ENCODE assay signal across 8 cellular contexts in genomic region chr7:33062023-33062781, GRCh38. TPM values are rescaled to one million over a fixed set of nuclear protein-coding genes. Genes with fewer than 3 reads are reported as not detected.
A peak's percentile ranks its signal among the peaks of the same experiment; 100 is the strongest.
DNase-seq lines count a peak whose midpoint lies in the region; ATAC-seq, FAIRE-seq and TF ChIP-seq lines count a peak whose summit lies in the region.

NT5C3A (minus strand) TSS chr7:33062776; CDS start chr7:33062705, 71 bp downstream.

- H3K36me3 Mint-ChIP-seq in activated T-cell treated with anti-CD3 and anti-CD28 coated beads, Interleukin-2, amount 50 U/mL, for 72 hours (ENCODE audit: insufficient read depth in 2 of 2): peaks cover 4 to 21% of the 10 kb centered on the region in 2 donors
- H3K36me3 Mint-ChIP-seq in neural crest cell (ENCODE audit: low read depth): peaks cover 20% of the 10 kb centered on the region

- peaks cover 8% of the 10 kb centered on the region for H3K27me3 Mint-ChIP-seq in activated T-cell treated with anti-CD3 and anti-CD28 coated beads, Interleukin-2, amount 50 U/mL, for 72 hours (ENCODE audit: low read depth)
- H3K27me3 Mint-ChIP-seq in neural crest cell (ENCODE audit: low read depth): no peaks in the 10 kb centered on the region

- H3K4me3 Mint-ChIP-seq in activated T-cell treated with anti-CD3 and anti-CD28 coated beads, Interleukin-2, amount 50 U/mL, for 72 hours: peak within 1 kb of the TSS; percentile 97 to 99
- H3K4me3 Mint-ChIP-seq in neural crest cell: peak within 1 kb of the TSS; percentile 92

- no peak for TF ChIP-seq RAD21 in A549 (conservative IDR thresholded peaks at IDR 0.05 in 1 of 2, IDR thresholded peaks at IDR 0.05 in 1 of 2)

- POLR2A ChIA-PET in A549 (lab: Yijun Ruan, JAX): interaction anchor here (0.6 to 1.9 kb wide), 13 partner anchors 8 to 572 kb away, joined by 3 to 16 read pairs (median 4); partner anchors contain the start of genes BBS9, FKBP9 and LSM5

- under 1% methylated on average over 19 of the region's 66 CpGs for WGBS in A549 (ENCODE audit: missing lambda C conversion rate)
- 0% methylated on average over 11 to 57 of the region's 66 CpGs for WGBS in upper lobe of left lung, 2 donors

- TF ChIP-seq CTCF in A549 (IDR thresholded peaks at IDR 0.05) (no peak), neural crest cell (conservative IDR thresholded peaks at IDR 0.05) (peak; percentile 19), upper lobe of left lung (IDR thresholded peaks at IDR 0.05) (peak in 3 of 6 experiments; percentile 13 to 28 (median 18))

- TF ChIP-seq POLR2A in A549 (IDR thresholded peaks at IDR 0.05; ENCODE audit: low read length) (peak; percentile 57), upper lobe of left lung (IDR thresholded peaks at IDR 0.05) (peak in 2 of 4 donors; percentile 54 to 71)

- TF ChIP-seq EP300 in A549 (IDR thresholded peaks at IDR 0.05) (no peak), upper lobe of left lung (IDR thresholded peaks at IDR 0.05) (no peak)

- H3K4me3 ChIP-seq in A549: peak within 1 kb of the TSS; percentile 95
- peak within 1 kb of the TSS; percentile 89 to 98 (median 96) for H3K4me3 ChIP-seq in upper lobe of left lung

- peaks cover 7 to 10% of the 10 kb centered on the region in 2 donors for H3K9me3 Mint-ChIP-seq in activated T-cell treated with anti-CD3 and anti-CD28 coated beads, Interleukin-2, amount 50 U/mL, for 72 hours
- H3K9me3 Mint-ChIP-seq in neural crest cell: peaks cover 12% of the 10 kb centered on the region

- H3K9me3 ChIP-seq in A549 (peaks cover 12% of the 10 kb centered on the region), upper lobe of left lung (peaks cover 0 to 5% (median 0%) of the 10 kb centered on the region in 4 donors)

- H3K27me3 ChIP-seq in upper lobe of left lung: no peaks in the 10 kb centered on the region

- peaks cover 35% of the 10 kb centered on the region for H3K4me1 Mint-ChIP-seq in activated T-cell treated with anti-CD3 and anti-CD28 coated beads, Interleukin-2, amount 50 U/mL, for 72 hours (ENCODE audit: low read depth)
- H3K4me1 Mint-ChIP-seq in neural crest cell: peaks cover 39% of the 10 kb centered on the region

- H3K4me1 ChIP-seq in A549 (peaks cover 11% of the 10 kb centered on the region; the same call in 2 of the 3 replicates), upper lobe of left lung (peaks cover 16 to 33% (median 22%) of the 10 kb centered on the region in 4 donors)

- peak within 1 kb of the TSS; percentile 89 to 94 for H3K27ac ChIP-seq in A549
- peak within 1 kb of the TSS; percentile 94 to 98 (median 96) for H3K27ac ChIP-seq in upper lobe of left lung

- no peak for FAIRE-seq in A549 (lab: Jason Lieb, UNC)

- H3K27ac Mint-ChIP-seq in activated T-cell treated with anti-CD3 and anti-CD28 coated beads, Interleukin-2, amount 50 U/mL, for 72 hours: peak within 1 kb of the TSS; percentile 93
- H3K27ac Mint-ChIP-seq in neural crest cell (ENCODE audit: unreplicated experiment): peak within 1 kb of the TSS; percentile 96

- H3K36me3 ChIP-seq in upper lobe of left lung: no peaks in the 10 kb centered on the region

- peak in 1 of 2 experiments; percentile 51 for DNase-seq in A549 (ENCODE audit: low read depth in 1 of 2, low spot score in 1 of 2)
- peak; percentile 14 for DNase-seq in NCI-H2227 treated with DMSO at 0.1 percent for 48 hours (lab: John Stamatoyannopoulos, UW)
- peak in 1 of 2 donors; percentile 39 for DNase-seq in activated T-cell treated with anti-CD3 and anti-CD28 coated beads, Interleukin-2, amount 50 U/mL, for 72 hours
- DNase-seq in foreskin melanocyte: peak; percentile 12
- no peak for DNase-seq in neural crest cell (ENCODE audit: low read depth, low spot score)
- DNase-seq in upper lobe of left lung: peak in 1 of 2 donors; percentile 38

- peak within 1 kb of the TSS; percentile 83 for H3K4me2 ChIP-seq in A549

- ATAC-seq in A549 (peak; percentile 28 to 64), GM18498 (IDR thresholded peaks at IDR 0.05; ENCODE audit: unreplicated experiment) (peak; percentile 49), HG02885 (IDR thresholded peaks at IDR 0.05; ENCODE audit: poor library complexity, unreplicated experiment) (peak; percentile 19), upper lobe of left lung (ENCODE audit: low FRiP score in 2 of 2) (peak in 1 of 2 donors; percentile 74)
- peak in 1 of 2 donors; percentile 61 for ATAC-seq in activated T-cell treated with anti-CD3 and anti-CD28 coated beads, Interleukin-2, amount 50 U/mL, for 72 hours (replicated peaks in 1 of 2)

- CTCF ChIA-PET in A549 (lab: Yijun Ruan, JAX): interaction anchor here (0.5 to 3.2 kb wide), 5 partner anchors 18 to 138 kb away, joined by 3 to 16 read pairs (median 3); partner anchors contain the start of gene RP9

TF ChIP-seq in A549, 52 proteins besides CTCF, POLR2A, EP300 and RAD21 (continues in another document):
- TF ChIP-seq CHD4 (IDR thresholded peaks at IDR 0.05; ENCODE audit: borderline replicate concordance) (no peak), PBX3 (IDR thresholded peaks at IDR 0.05) (no peak), MAX (IDR thresholded peaks at IDR 0.05) (peak; percentile 37; the same call in 1 of the 2 replicates), TP53 (CRISPR knock-in tag; IDR thresholded peaks at IDR 0.05) (peak; percentile 30; the same call in 1 of the 2 replicates), USF2 (IDR thresholded peaks at IDR 0.05) (no peak), HMGXB4 (CRISPR knock-in tag; IDR thresholded peaks at IDR 0.05; ENCODE audit: borderline replicate concordance) (0 out of 2 replicates have a peak, but pooled peaks have one; percentile 54), POLR2AphosphoS2 (conservative IDR thresholded peaks at IDR 0.05; ENCODE audit: low read length) (no peak), NR3C1 (IDR thresholded peaks at IDR 0.05) (no peak), MYC (IDR thresholded peaks at IDR 0.05; ENCODE audit: borderline replicate concordance, low read length) (peak; percentile 72; the same call in 1 of the 2 replicates), KDM1A (IDR thresholded peaks at IDR 0.05; ENCODE audit: low read depth) (no peak), CHD2 (IDR thresholded peaks at IDR 0.05; ENCODE audit: low read length, partially characterized antibody) (no peak), SREBF2 (IDR thresholded peaks at IDR 0.05) (no peak), JUN (IDR thresholded peaks at IDR 0.05) (peak in 1 of 2 experiments; percentile 71; a peak in 2 of 5 replicates), PHF8 (IDR thresholded peaks at IDR 0.05; ENCODE audit: borderline replicate concordance, low read depth) (peak; percentile 77), ZFP36 (IDR thresholded peaks at IDR 0.05; ENCODE audit: borderline replicate concordance, partially characterized antibody) (no peak)

RNA-seq across cellular contexts. Expression of gene NT5C3A, which starts in this region (rescaled TPM):
- polyA plus RNA-seq in A549 (2011; rRNA removed) (37.0 and 59.6 TPM in 2 replicates), A549 (2017; fragmentation: RNase III; extraction: RNeasy Plus Mini Kit Qiagen cat#74134 plus additional on column Dnase treatment) (37.0 to 38.2 TPM (median 37.7 TPM) in 3 replicates)
- polyA plus RNA-seq in A549 (2012; cell fraction: cytosol; rRNA removed): 10.5 and 12.7 TPM in 2 replicates
- 4.8 and 7.5 TPM in 2 replicates for polyA plus RNA-seq in A549 (2012; cell fraction: nucleus; rRNA removed)
- polyA minus RNA-seq in A549 (2011; rRNA and poly(A)+ RNA removed): 3.7 and 6.5 TPM in 2 replicates
- 10 to 100 TPM; 45.7 to 51.0 TPM for total RNA-seq in activated T-cell treated with anti-CD3 and anti-CD28 coated beads, Interleukin-2, amount 50 U/mL, for 72 hours
- total RNA-seq in neural crest cell (30.8 and 35.5 TPM in 2 replicates), upper lobe of left lung (10 to 100 TPM; 18.4 to 52.3 (median 25.0) TPM)
